Comparison of ENCODE assay signal across 2 cellular contexts in genomic region chr17:65053354-65053881, GRCh38.
TF ChIP-seq lines count a peak whose summit lies in the region.

No MANE protein-coding gene starts in this region.

TF ChIP-seq in IMR-90, 13 proteins besides CTCF, POLR2A, EP300 and RAD21 (continued from another document):
- no peak for TF ChIP-seq ELK1 (IDR thresholded peaks at IDR 0.05; ENCODE audit: borderline replicate concordance, low read depth, low read length)
- no peak for TF ChIP-seq NFE2L2 (IDR thresholded peaks at IDR 0.05; ENCODE audit: low read depth, low read length)
- no peak for TF ChIP-seq FOS (IDR thresholded peaks at IDR 0.05; ENCODE audit: low read depth, low read length)
- TF ChIP-seq RFX5 (IDR thresholded peaks at IDR 0.05; ENCODE audit: low read depth, low read length): no peak
- TF ChIP-seq CEBPB (IDR thresholded peaks at IDR 0.05; ENCODE audit: low read depth, low read length): no peak
- no peak for TF ChIP-seq SMC3 (IDR thresholded peaks at IDR 0.05; ENCODE audit: low read depth, low read length)
- TF ChIP-seq MXI1 (IDR thresholded peaks at IDR 0.05; ENCODE audit: borderline replicate concordance, low read depth, low read length): no peak
- no peak for TF ChIP-seq USF2 (IDR thresholded peaks at IDR 0.05; ENCODE audit: low read depth, low read length)

TF ChIP-seq in neural cell, 6 proteins besides CTCF, POLR2A, EP300 and RAD21:
- TF ChIP-seq REST (IDR thresholded peaks at IDR 0.05; ENCODE audit: borderline replicate concordance) (no peak), EZH2 (IDR thresholded peaks at IDR 0.05; ENCODE audit: borderline replicate concordance, insufficient read depth, low read length, poor library complexity, severe bottlenecking) (no peak), MXI1 (conservative IDR thresholded peaks at IDR 0.05; ENCODE audit: poor library complexity, severe bottlenecking) (no peak), POLR2AphosphoS5 (IDR thresholded peaks at IDR 0.05) (no peak), TAF1 (IDR thresholded peaks at IDR 0.05; ENCODE audit: low read depth) (no peak), SMC3 (conservative IDR thresholded peaks at IDR 0.05; ENCODE audit: poor library complexity) (no peak)
